26 cellular contexts compared by ENCODE assay signal in the genomic region with DNA sequence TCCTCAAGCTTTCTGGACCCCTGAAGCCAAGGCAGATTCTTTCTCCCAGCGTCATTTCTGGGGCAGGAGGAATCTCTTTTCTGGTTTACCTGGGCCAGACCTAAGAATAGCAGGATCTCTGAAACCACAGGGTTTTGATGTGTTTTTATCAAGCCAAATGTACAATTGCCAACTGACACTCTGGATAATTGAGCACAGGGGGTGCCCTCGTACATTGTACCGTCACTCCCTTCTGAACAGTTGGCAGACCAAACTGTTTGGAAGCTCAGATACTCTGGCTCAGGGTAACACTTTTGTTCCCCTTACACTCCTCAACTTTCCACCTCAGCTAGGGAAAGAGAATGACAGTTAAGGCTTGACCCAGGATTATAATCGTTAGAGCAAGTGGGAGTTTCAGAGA.
"Had no signal": no experiment of that assay in that cellular context is flagged by ENCODE, and none has a peak within 500 bp of the region (broad histone marks: within the 10 kb centered on the region; RNA-seq: fewer than 3 reads in every experiment).

No MANE protein-coding gene starts in this region.

- H3K4me1 Mint-ChIP-seq: activated T-helper 17 cell treated with anti-CD3 and anti-CD28 coated beads, Interleukin-2, amount 50 U/mL, for 72 hours; nephron had no signal

- H3K79me2 ChIP-seq: parathyroid adenoma had no signal

- H3K27ac Mint-ChIP-seq: activated CD4-positive, alpha-beta memory T cell treated with anti-CD3 and anti-CD28 coated beads for 36 hours; activated CD4-positive, alpha-beta T cell treated with anti-CD3 and anti-CD28 coated beads, Interleukin-2, amount 10 ng/mL, durations not matched to agents 24 days and 14 days; activated T-cell treated with anti-CD3 and anti-CD28 coated beads, Interleukin-2, amount 50 U/mL, for 24 hours; activated T-helper 17 cell treated with anti-CD3 and anti-CD28 coated beads, Interleukin-2, amount 50 U/mL, for 72 hours; nephron; stimulated activated naive B cell treated with anti-CD40 and anti-IgM and Interleukin-4, amounts not matched to agents 10 μg/mL and 1 μg/mL and 100 μg/mL, for 72 hours had no signal

- H3K9ac ChIP-seq: parathyroid adenoma had no signal

- H2AFZ ChIP-seq: parathyroid adenoma had no signal

- H3K27ac ChIP-seq: coronary artery, gastroesophageal sphincter, left lung, parathyroid adenoma, psoas muscle, stomach, thyroid gland, upper lobe of left lung, vagina had no signal

- H3K4me3 Mint-ChIP-seq: activated CD4-positive, alpha-beta memory T cell treated with anti-CD3 and anti-CD28 coated beads for 36 hours; activated CD4-positive, alpha-beta T cell treated with anti-CD3 and anti-CD28 coated beads, Interleukin-2, amount 10 ng/mL, durations not matched to agents 24 days and 14 days; activated T-cell treated with anti-CD3 and anti-CD28 coated beads, Interleukin-2, amount 50 U/mL, for 24 hours; activated T-helper 17 cell treated with anti-CD3 and anti-CD28 coated beads, Interleukin-2, amount 50 U/mL, for 72 hours; nephron; stimulated activated naive B cell treated with anti-CD40 and anti-IgM and Interleukin-4, amounts not matched to agents 10 μg/mL and 1 μg/mL and 100 μg/mL, for 72 hours had no signal

- ATAC-seq: activated naive CD4-positive, alpha-beta T cell treated with anti-CD3 and anti-CD28 coated beads, Interleukin-2, amount 50 U/mL, for 72 hours; activated T-helper 17 cell treated with anti-CD3 and anti-CD28 coated beads, Interleukin-2, amount 50 U/mL, for 72 hours; gastroesophageal sphincter; left lung; psoas muscle; stimulated activated naive B cell treated with anti-CD40 and anti-IgM and Interleukin-4, amounts not matched to agents 10 μg/mL and 1 μg/mL and 100 μg/mL, for 72 hours had no signal

- H3K36me3 ChIP-seq: thyroid gland had no signal

- DNase-seq: activated CD4-positive, alpha-beta memory T cell treated with anti-CD3 and anti-CD28 coated beads for 36 hours; activated CD4-positive, alpha-beta T cell treated with anti-CD3 and anti-CD28 coated beads, Interleukin-2, amount 10 ng/mL, durations not matched to agents 24 days and 14 days; activated CD4-positive, CD25-positive, alpha-beta regulatory T cell treated with anti-CD3 and anti-CD28 coated beads, Interleukin-2, amount 50 U/mL, for 72 hours; activated CD8-positive, alpha-beta memory T cell treated with anti-CD3 and anti-CD28 coated beads, Interleukin-2, amount 50 U/mL, for 4 hours; activated gamma-delta T cell treated with Interleukin-2 at 50 U/mL for 16 hours; activated T-cell treated with anti-CD3 and anti-CD28 coated beads, Interleukin-2, amount 50 U/mL, for 24 hours; effector memory CD4-positive, alpha-beta T cell; left lung; mammary epithelial cell; nucleus accumbens; psoas muscle; stimulated activated CD4-positive, alpha-beta T cell treated with anti-CD3 and anti-CD28 coated beads, Interleukin-15, amount 100 ng/mL, for 24 hours; stimulated activated CD4-positive, alpha-beta T cell treated with anti-CD3 and anti-CD28 coated beads, Interleukin-2, amount 100 ng/mL, for 24 hours; stimulated activated naive B cell treated with anti-CD40 and anti-IgM and Interleukin-4, amounts not matched to agents 10 μg/mL and 1 μg/mL and 100 μg/mL, for 72 hours; stomach; T-helper 9 cell; thyroid gland; upper lobe of left lung had no signal

- H3K27me3 ChIP-seq: dorsolateral prefrontal cortex, gastroesophageal sphincter, left lung, stomach, thyroid gland, upper lobe of left lung, vagina had no signal

- H3K9me3 Mint-ChIP-seq: activated CD4-positive, alpha-beta memory T cell treated with anti-CD3 and anti-CD28 coated beads for 36 hours; activated CD4-positive, alpha-beta T cell treated with anti-CD3 and anti-CD28 coated beads, Interleukin-2, amount 10 ng/mL, durations not matched to agents 24 days and 14 days; activated naive CD4-positive, alpha-beta T cell treated with anti-CD3 and anti-CD28 coated beads, Interleukin-2, amount 50 U/mL, for 72 hours; activated T-cell treated with anti-CD3 and anti-CD28 coated beads, Interleukin-2, amount 50 U/mL, for 24 hours; activated T-helper 17 cell treated with anti-CD3 and anti-CD28 coated beads, Interleukin-2, amount 50 U/mL, for 72 hours; nephron; stimulated activated naive B cell treated with anti-CD40 and anti-IgM and Interleukin-4, amounts not matched to agents 10 μg/mL and 1 μg/mL and 100 μg/mL, for 72 hours had no signal

- H3K9me3 ChIP-seq: gastroesophageal sphincter, left lung, psoas muscle, stomach, thyroid gland, upper lobe of left lung, vagina had no signal

- H3K27me3 Mint-ChIP-seq: activated CD4-positive, alpha-beta memory T cell treated with anti-CD3 and anti-CD28 coated beads for 36 hours; activated CD4-positive, alpha-beta T cell treated with anti-CD3 and anti-CD28 coated beads, Interleukin-2, amount 10 ng/mL, durations not matched to agents 24 days and 14 days; activated T-cell treated with anti-CD3 and anti-CD28 coated beads, Interleukin-2, amount 50 U/mL, for 24 hours; activated T-helper 17 cell treated with anti-CD3 and anti-CD28 coated beads, Interleukin-2, amount 50 U/mL, for 72 hours; stimulated activated naive B cell treated with anti-CD40 and anti-IgM and Interleukin-4, amounts not matched to agents 10 μg/mL and 1 μg/mL and 100 μg/mL, for 72 hours had no signal

- H3K4me1 ChIP-seq: gastroesophageal sphincter, left lung, parathyroid adenoma, psoas muscle, stomach, thyroid gland, upper lobe of left lung, vagina had no signal

- H3K4me3 ChIP-seq: coronary artery, dorsolateral prefrontal cortex, gastroesophageal sphincter, left lung, psoas muscle, stomach, thyroid gland, upper lobe of left lung, vagina had no signal
